1 cellular context compared by ENCODE assay signal in genomic region chr20:47502271-47502730, GRCh38.
TF ChIP-seq lines count a peak whose summit lies in the region.

No MANE protein-coding gene starts in this region.

TF ChIP-seq in endothelial cell of umbilical vein, 7 proteins besides CTCF, POLR2A, EP300 and RAD21 (continued from another document):
- no peak for TF ChIP-seq EZH2 (IDR thresholded peaks at IDR 0.05; ENCODE audit: borderline replicate concordance, low read depth, low read length, severe bottlenecking)
- no peak for TF ChIP-seq MYC (IDR thresholded peaks at IDR 0.05; ENCODE audit: low read depth, low read length)
